Comparison of ENCODE assay signal across 8 cellular contexts in the genomic region with DNA sequence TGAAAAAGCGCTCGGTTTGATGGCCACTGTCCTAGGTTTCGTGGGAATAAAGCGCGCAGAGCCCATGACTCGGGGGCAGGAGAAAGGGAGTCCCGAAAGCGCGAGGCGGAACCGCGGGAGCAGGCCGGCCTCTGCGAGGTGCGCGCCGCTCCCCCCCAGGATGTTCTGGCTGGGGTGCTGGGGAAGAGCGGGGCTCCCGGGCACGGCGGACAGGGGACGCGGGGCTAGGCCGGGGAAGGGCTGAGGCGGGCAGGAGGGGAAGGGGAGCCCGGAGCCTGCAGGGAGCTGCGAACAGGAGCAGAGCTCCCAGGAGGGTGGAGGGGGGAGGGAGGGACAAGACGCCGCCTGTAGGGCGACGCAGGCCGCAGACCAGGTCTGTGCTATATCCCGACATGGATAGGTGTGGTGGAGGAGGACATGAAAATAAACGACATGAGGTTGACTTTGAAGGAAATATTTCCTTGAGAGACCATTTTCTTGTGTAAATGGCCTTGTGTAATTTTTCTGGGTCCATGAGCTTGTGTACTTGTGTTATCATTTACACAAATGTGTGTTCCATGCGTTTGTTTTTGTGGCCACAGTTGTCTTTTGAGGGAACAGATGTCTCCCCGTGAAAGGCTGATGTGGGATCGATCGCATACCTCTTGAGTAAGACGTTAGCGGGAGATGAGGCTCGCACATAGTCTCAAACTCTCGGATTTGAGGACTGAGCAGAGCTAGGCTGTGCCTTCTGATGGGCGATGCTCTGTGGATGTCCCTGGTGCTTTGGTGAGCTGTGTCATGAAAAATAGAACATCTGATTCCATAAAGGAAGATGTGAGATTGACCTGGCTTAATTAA. TPM values are rescaled to one million over a fixed set of nuclear protein-coding genes. Genes with fewer than 3 reads are reported as not detected.
DNase-seq lines count a peak whose midpoint lies in the region; ATAC-seq and TF ChIP-seq lines count a peak whose summit lies in the region.

No MANE protein-coding gene starts in this region.

- peak overlapping the region; percentile 16 for H3K27ac Mint-ChIP-seq in activated naive CD4-positive, alpha-beta T cell treated with anti-CD3 and anti-CD28 coated beads for 36 hours

- ATAC-seq in HG03135 (IDR thresholded peaks at IDR 0.05; ENCODE audit: unreplicated experiment) (peak; percentile 7), omental fat pad (ENCODE audit: low FRiP score) (peak; percentile 6), HG02938 (IDR thresholded peaks at IDR 0.05; ENCODE audit: unreplicated experiment) (no peak), HG03095 (IDR thresholded peaks at IDR 0.05; ENCODE audit: unreplicated experiment) (no peak)

- peaks cover 44% of the 10 kb centered on the region for H3K36me3 Mint-ChIP-seq in activated naive CD4-positive, alpha-beta T cell treated with anti-CD3 and anti-CD28 coated beads for 36 hours (ENCODE audit: low read depth)

- CTCF ChIA-PET in activated naive CD4-positive, alpha-beta T cell treated with anti-CD3 and anti-CD28 coated beads for 36 hours (lab: Charles Lee), result interaction anchor here (0.6 to 2.2 kb wide), 9 partner anchors 9 to 352 kb away, joined by 3 to 10 read pairs (median 3); no protein-coding TSS in a partner anchor

- no peaks in the 10 kb centered on the region for H3K9me3 Mint-ChIP-seq in activated naive CD4-positive, alpha-beta T cell treated with anti-CD3 and anti-CD28 coated beads for 36 hours

- H3K4me1 Mint-ChIP-seq in activated naive CD4-positive, alpha-beta T cell treated with anti-CD3 and anti-CD28 coated beads for 36 hours (ENCODE audit: low read depth), result peaks cover 27% of the 10 kb centered on the region

- no peak for TF ChIP-seq CTCF in omental fat pad (IDR thresholded peaks at IDR 0.05)

- intact Hi-C loops in activated naive CD4-positive, alpha-beta T cell treated with anti-CD3 and anti-CD28 coated beads for 36 hours (cut with micrococcal nuclease), result loop anchor here (2.0 kb wide), 2 partner anchors 72 to 352 kb away; no protein-coding TSS in a partner anchor

- peak; percentile 80 for DNase-seq in D341Med (ENCODE audit: low spot score)
- peak; percentile 84 for DNase-seq in OCI-M1 (lab: John Stamatoyannopoulos, UW)
- peak; percentile 49 for DNase-seq in activated naive CD4-positive, alpha-beta T cell treated with anti-CD3 and anti-CD28 coated beads for 36 hours
- peak; percentile 20 for DNase-seq in globus pallidus (ENCODE audit: low spot score)
- no peak for DNase-seq in omental fat pad (ENCODE audit: low spot score)

- peak overlapping the region; percentile 86 for H3K4me3 Mint-ChIP-seq in activated naive CD4-positive, alpha-beta T cell treated with anti-CD3 and anti-CD28 coated beads for 36 hours

- no peaks in the 10 kb centered on the region for H3K27me3 Mint-ChIP-seq in activated naive CD4-positive, alpha-beta T cell treated with anti-CD3 and anti-CD28 coated beads for 36 hours (ENCODE audit: low read depth)

RNA-seq across cellular contexts. Expression of a gene that starts 1.3 kb away (rescaled TPM):
- 10 to 100 TPM; 42.1 to 42.7 TPM for total RNA-seq in activated naive CD4-positive, alpha-beta T cell treated with anti-CD3 and anti-CD28 coated beads for 36 hours
- 10 to 100 TPM; 23.0 to 51.7 (median 24.4) TPM for total RNA-seq in omental fat pad

RNA-seq across cellular contexts. Expression of a gene that starts 1.6 kb away (rescaled TPM):
- 10 to 100 TPM; 23.9 to 24.2 TPM for total RNA-seq in activated naive CD4-positive, alpha-beta T cell treated with anti-CD3 and anti-CD28 coated beads for 36 hours
- total RNA-seq in omental fat pad, result 1 to 10 TPM in 2 of 4 donors, under 1 TPM in 2; 0.44 to 2.4 (median 0.91) TPM

RNA-seq across cellular contexts. Expression of a gene that starts 39.2 kb away (rescaled TPM):
- total RNA-seq in activated naive CD4-positive, alpha-beta T cell treated with anti-CD3 and anti-CD28 coated beads for 36 hours, result 10 to 100 TPM in 1 of 2 experiments, 1 to 10 TPM in 1; 9.9 to 11.0 TPM
- total RNA-seq in omental fat pad, result 10 to 100 TPM in 1 of 4 donors, 1 to 10 TPM in 3; 5.4 to 12.7 (median 9.3) TPM

RNA-seq across cellular contexts. Expression of a gene that starts 39.9 kb away (rescaled TPM):
- 10 to 100 TPM; 86.7 to 89.8 TPM for total RNA-seq in activated naive CD4-positive, alpha-beta T cell treated with anti-CD3 and anti-CD28 coated beads for 36 hours
- total RNA-seq in omental fat pad, result 100 to 1,000 TPM in 1 of 4 donors, 10 to 100 TPM in 3; 63.8 to 129 (median 76.6) TPM

Comparison
In these comparisons a context has a peak if more than half of its experiments do, and no peak if none do; other contexts are left out.
1. ATAC-seq: peak in HG03135 (single experiment) and omental fat pad (single experiment); none in HG02938 (single experiment) and HG03095 (single experiment).
2. RNA of a gene that starts 1.6 kb away (total RNA-seq): 23.9 to 24.2 TPM in activated naive CD4-positive, alpha-beta T cell treated with anti-CD3 and anti-CD28 coated beads for 36 hours; 0.44 to 2.4 TPM in omental fat pad; every median in the first group is over 4 times any median in the second.